30 cellular contexts compared by ENCODE assay signal in genomic region chr4:41912546-41912945, GRCh38.
"Had no signal": no experiment of that assay in that cellular context is flagged by ENCODE, and none has a peak within 500 bp of the region (broad histone marks: within the 10 kb centered on the region; RNA-seq: fewer than 3 reads in every experiment).

No MANE protein-coding gene starts in this region.

- H3K4me3 Mint-ChIP-seq: activated naive CD4-positive, alpha-beta T cell treated with anti-CD3 and anti-CD28 coated beads, Interleukin-2, amount 10 ng/mL, durations not matched to agents 7 days and 5 days; activated naive CD8-positive, alpha-beta T cell treated with anti-CD3 and anti-CD28 coated beads, Interleukin-2, amount 10 ng/mL, durations not matched to agents 7 days and 5 days; activated T-helper 1 cell treated with anti-CD3 and anti-CD28 coated beads, Interleukin-12 subunit alpha, Interleukin-12 subunit beta, Interleukin-2, Interleukin-4 antibody, amounts not matched to agents 30 ng/mL and 10 ng/mL and 1 ng/mL, durations not matched to agents 14 hours and 24 hours and 36 hours; memory B cell; naive thymus-derived CD8-positive, alpha-beta T cell; neural crest cell; T-helper 17 cell had no signal

- H3K27ac ChIP-seq: brain microvascular endothelial cell, gastroesophageal sphincter, hepatocyte, parathyroid adenoma, right atrium auricular region, testis, transverse colon, WERI-Rb-1 had no signal

- H3K4me1 Mint-ChIP-seq: memory B cell had no signal

- H3K4me1 ChIP-seq: gastroesophageal sphincter, parathyroid adenoma, right atrium auricular region, testis, transverse colon had no signal

- H3K9me3 Mint-ChIP-seq: activated T-helper 1 cell treated with anti-CD3 and anti-CD28 coated beads, Interleukin-12 subunit alpha, Interleukin-12 subunit beta, Interleukin-2, Interleukin-4 antibody, amounts not matched to agents 30 ng/mL and 10 ng/mL and 1 ng/mL, durations not matched to agents 14 hours and 24 hours and 36 hours; memory B cell; neural crest cell had no signal

- H3K36me3 ChIP-seq: brain microvascular endothelial cell, gastroesophageal sphincter, right atrium auricular region, transverse colon, WERI-Rb-1 had no signal

- FAIRE-seq: astrocyte had no signal

- DNase-seq: activated CD4-positive, alpha-beta T cell treated with anti-CD3 and anti-CD28 coated beads for 48 hours; activated CD4-positive, alpha-beta T cell treated with anti-CD3 and anti-CD28 coated beads, Interleukin-2, amount 50 U/mL, for 48 hours; activated CD8-positive, alpha-beta memory T cell treated with anti-CD3 and anti-CD28 coated beads for 24 hours; activated effector memory CD4-positive, alpha-beta T cell treated with anti-CD3 and anti-CD28 coated beads, Interleukin-2, amount 50 U/mL, for 16 hours; activated naive CD4-positive, alpha-beta T cell treated with anti-CD3 and anti-CD28 coated beads, Interleukin-2, amount 10 ng/mL, durations not matched to agents 7 days and 5 days; activated naive CD8-positive, alpha-beta T cell treated with anti-CD3 and anti-CD28 coated beads, Interleukin-2, amount 10 ng/mL, durations not matched to agents 7 days and 5 days; activated T-cell treated with anti-CD3 and anti-CD28 coated beads, Interleukin-2, amount 50 U/mL, for 1 hour; amniotic stem cell; brain microvascular endothelial cell; caudate nucleus; midbrain; naive thymus-derived CD8-positive, alpha-beta T cell; nucleus accumbens; stimulated activated CD4-positive, alpha-beta T cell treated with anti-CD3 and anti-CD28 coated beads, Interleukin-15, amount 100 ng/mL, for 24 hours; stimulated activated CD4-positive, alpha-beta T cell treated with anti-CD3 and anti-CD28 coated beads, Interleukin-2, amount 100 ng/mL, for 24 hours; stimulated activated naive CD4-positive, alpha-beta T cell; T-helper 17 cell; T1000; testis; transverse colon; WERI-Rb-1 had no signal

- H3K4me3 ChIP-seq: gastroesophageal sphincter, hepatocyte, right atrium auricular region, testis, transverse colon had no signal

- H3K27me3 Mint-ChIP-seq: activated naive CD4-positive, alpha-beta T cell treated with anti-CD3 and anti-CD28 coated beads, Interleukin-2, amount 10 ng/mL, durations not matched to agents 7 days and 5 days; activated naive CD8-positive, alpha-beta T cell treated with anti-CD3 and anti-CD28 coated beads, Interleukin-2, amount 10 ng/mL, durations not matched to agents 7 days and 5 days had no signal

- H3K36me3 Mint-ChIP-seq: activated naive CD4-positive, alpha-beta T cell treated with anti-CD3 and anti-CD28 coated beads, Interleukin-2, amount 10 ng/mL, durations not matched to agents 7 days and 5 days; activated naive CD8-positive, alpha-beta T cell treated with anti-CD3 and anti-CD28 coated beads, Interleukin-2, amount 10 ng/mL, durations not matched to agents 7 days and 5 days; memory B cell; naive thymus-derived CD8-positive, alpha-beta T cell had no signal

- H3K27ac Mint-ChIP-seq: activated naive CD4-positive, alpha-beta T cell treated with anti-CD3 and anti-CD28 coated beads, Interleukin-2, amount 10 ng/mL, durations not matched to agents 7 days and 5 days; activated naive CD8-positive, alpha-beta T cell treated with anti-CD3 and anti-CD28 coated beads, Interleukin-2, amount 10 ng/mL, durations not matched to agents 7 days and 5 days; activated T-helper 1 cell treated with anti-CD3 and anti-CD28 coated beads, Interleukin-12 subunit alpha, Interleukin-12 subunit beta, Interleukin-2, Interleukin-4 antibody, amounts not matched to agents 30 ng/mL and 10 ng/mL and 1 ng/mL, durations not matched to agents 14 hours and 24 hours and 36 hours; memory B cell; naive thymus-derived CD8-positive, alpha-beta T cell; T-helper 17 cell had no signal

- H3K9me3 ChIP-seq: gastroesophageal sphincter, right atrium auricular region, testis, transverse colon had no signal

- ATAC-seq: activated CD4-positive, CD25-positive, alpha-beta regulatory T cell treated with anti-CD3 and anti-CD28 coated beads, Interleukin-2, amount 50 U/mL, for 24 hours; gastroesophageal sphincter; naive thymus-derived CD8-positive, alpha-beta T cell; T-helper 17 cell had no signal

- H3K27me3 ChIP-seq: brain microvascular endothelial cell, hepatocyte, right atrium auricular region, testis, transverse colon had no signal
